1 cellular context compared by ENCODE assay signal in genomic region chr16:85609539-85609938, GRCh38.
TF ChIP-seq lines count a peak whose summit lies in the region.

No MANE protein-coding gene starts in this region.

TF ChIP-seq in HepG2, 621 proteins besides CTCF, POLR2A, EP300 and RAD21:
- TF ChIP-seq ZNF451 (CRISPR knock-in tag; IDR thresholded peaks at IDR 0.05) (no peak), IRX3 (CRISPR knock-in tag; IDR thresholded peaks at IDR 0.05; ENCODE audit: borderline replicate concordance, low read depth) (0 out of 2 replicates have a peak, but pooled peaks have one; percentile 6)
- TF ChIP-seq, protein P1, sequence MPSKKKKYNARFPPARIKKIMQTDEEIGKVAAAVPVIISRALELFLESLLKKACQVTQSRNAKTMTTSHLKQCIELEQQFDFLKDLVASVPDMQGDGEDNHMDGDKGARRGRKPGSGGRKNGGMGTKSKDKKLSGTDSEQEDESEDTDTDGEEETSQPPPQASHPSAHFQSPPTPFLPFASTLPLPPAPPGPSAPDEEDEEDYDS (CRISPR knock-in tag; IDR thresholded peaks at IDR 0.05), result no peak
